In genomic region chr11:69443138-69443967, GRCh38 we compare ENCODE assay signal across 2 cellular contexts.
A peak's percentile ranks its signal among the peaks of the same experiment; 100 is the strongest.
TF ChIP-seq lines count a peak whose summit lies in the region.

No MANE protein-coding gene starts in this region.

TF ChIP-seq in HEK293, 187 proteins besides CTCF, POLR2A, EP300 and RAD21 (continued from another document):
- peak; percentile 45 for TF ChIP-seq ZNF335 (tag by site-specific recombination; conservative IDR thresholded peaks at IDR 0.05)
- peak; percentile 42; the same call in 1 of the 2 replicates for TF ChIP-seq ZBTB8A (tag by site-specific recombination; IDR thresholded peaks at IDR 0.05)
- no peak for TF ChIP-seq PBX3 (CRISPR knock-in tag; IDR thresholded peaks at IDR 0.05)
- no peak for TF ChIP-seq REST (tag by site-specific recombination; IDR thresholded peaks at IDR 0.05)
- TF ChIP-seq ZNF324 (tag by site-specific recombination; IDR thresholded peaks at IDR 0.05), result no peak
- TF ChIP-seq IKZF3 (tag by site-specific recombination; IDR thresholded peaks at IDR 0.05), result no peak
- TF ChIP-seq ZNF677 (tag by site-specific recombination; IDR thresholded peaks at IDR 0.05), result no peak
- peak; percentile 26 for TF ChIP-seq ZBTB26 (tag by site-specific recombination; optimal IDR thresholded peaks at IDR 0.05)
- TF ChIP-seq ZNF19 (tag by site-specific recombination; IDR thresholded peaks at IDR 0.05; ENCODE audit: low read depth), result no peak
- no peak for TF ChIP-seq ZNF398 (tag by site-specific recombination; IDR thresholded peaks at IDR 0.05)
- peak; percentile 76 for TF ChIP-seq PATZ1 (tag by site-specific recombination; IDR thresholded peaks at IDR 0.05)
- peak; percentile 35; the same call in 1 of the 2 replicates for TF ChIP-seq EGR2 (tag by site-specific recombination; IDR thresholded peaks at IDR 0.05; ENCODE audit: low read depth)

TF ChIP-seq in WTC11, 78 proteins besides CTCF, POLR2A, EP300 and RAD21 (continued from another document and continues in another):
- peak; percentile 53; the same call in 1 of the 2 replicates for TF ChIP-seq ZBTB43 (CRISPR knock-in tag; IDR thresholded peaks at IDR 0.05)
- no peak for TF ChIP-seq ERG (CRISPR knock-in tag; IDR thresholded peaks at IDR 0.05)
- peak; percentile 70; the same call in 1 of the 2 replicates for TF ChIP-seq IRF1 (CRISPR knock-in tag; IDR thresholded peaks at IDR 0.05)
- TF ChIP-seq ATF1 (CRISPR knock-in tag; IDR thresholded peaks at IDR 0.05), result no peak
- no peak for TF ChIP-seq SOX15 (CRISPR knock-in tag; IDR thresholded peaks at IDR 0.05)
- no peak for TF ChIP-seq ZNF396 (CRISPR knock-in tag; IDR thresholded peaks at IDR 0.05; ENCODE audit: borderline replicate concordance)
- TF ChIP-seq JUN (CRISPR knock-in tag; IDR thresholded peaks at IDR 0.05), result no peak
- no peak for TF ChIP-seq ARID4B (CRISPR knock-in tag; IDR thresholded peaks at IDR 0.05; ENCODE audit: borderline replicate concordance)
- TF ChIP-seq CBFB (CRISPR knock-in tag; IDR thresholded peaks at IDR 0.05; ENCODE audit: low read depth), result no peak
- TF ChIP-seq NR3C1 (CRISPR knock-in tag; conservative IDR thresholded peaks at IDR 0.05; ENCODE audit: low read depth), result no peak
- TF ChIP-seq ATF3 (CRISPR knock-in tag; conservative IDR thresholded peaks at IDR 0.05), result no peak
- TF ChIP-seq CDX4 (CRISPR knock-in tag; IDR thresholded peaks at IDR 0.05; ENCODE audit: borderline replicate concordance), result no peak
- peak; percentile 88 for TF ChIP-seq NFYB (CRISPR knock-in tag; conservative IDR thresholded peaks at IDR 0.05; ENCODE audit: low read depth)
- TF ChIP-seq AR (CRISPR knock-in tag; IDR thresholded peaks at IDR 0.05), result no peak
- TF ChIP-seq ESRRA (CRISPR knock-in tag; IDR thresholded peaks at IDR 0.05; ENCODE audit: borderline replicate concordance), result no peak
- no peak for TF ChIP-seq ATF6 (CRISPR knock-in tag; IDR thresholded peaks at IDR 0.05)
- no peak; the same call in 1 of the 2 replicates for TF ChIP-seq CREB1 (CRISPR knock-in tag; IDR thresholded peaks at IDR 0.05)
- TF ChIP-seq ZNF263 (CRISPR knock-in tag; IDR thresholded peaks at IDR 0.05; ENCODE audit: low read depth), result no peak
- TF ChIP-seq USF2 (CRISPR knock-in tag; IDR thresholded peaks at IDR 0.05), result 0 out of 2 replicates have a peak, but pooled peaks have one; percentile 5
- no peak for TF ChIP-seq GRHL2 (CRISPR knock-in tag; IDR thresholded peaks at IDR 0.05; ENCODE audit: insufficient replicate concordance, severe bottlenecking)
- no peak for TF ChIP-seq OVOL2 (CRISPR knock-in tag; IDR thresholded peaks at IDR 0.05; ENCODE audit: borderline replicate concordance)
- no peak for TF ChIP-seq ZSCAN18 (CRISPR knock-in tag; IDR thresholded peaks at IDR 0.05)
- peak; percentile 49 for TF ChIP-seq SMAD3 (CRISPR knock-in tag; IDR thresholded peaks at IDR 0.05; ENCODE audit: borderline replicate concordance)
- TF ChIP-seq USF1 (CRISPR knock-in tag; IDR thresholded peaks at IDR 0.05), result no peak
- TF ChIP-seq FOXP1 (CRISPR knock-in tag; IDR thresholded peaks at IDR 0.05; ENCODE audit: borderline replicate concordance), result peak; percentile 80; the same call in 1 of the 2 replicates
- TF ChIP-seq ZNF512 (CRISPR knock-in tag; IDR thresholded peaks at IDR 0.05; ENCODE audit: borderline replicate concordance), result no peak
- TF ChIP-seq KAT7 (CRISPR knock-in tag; IDR thresholded peaks at IDR 0.05; ENCODE audit: borderline replicate concordance), result no peak
- no peak for TF ChIP-seq CREM (CRISPR knock-in tag; IDR thresholded peaks at IDR 0.05)
- TF ChIP-seq ETV6 (CRISPR knock-in tag; IDR thresholded peaks at IDR 0.05), result peak; percentile 70; the same call in 1 of the 2 replicates
